21 cellular contexts compared by ENCODE assay signal in the genomic region with DNA sequence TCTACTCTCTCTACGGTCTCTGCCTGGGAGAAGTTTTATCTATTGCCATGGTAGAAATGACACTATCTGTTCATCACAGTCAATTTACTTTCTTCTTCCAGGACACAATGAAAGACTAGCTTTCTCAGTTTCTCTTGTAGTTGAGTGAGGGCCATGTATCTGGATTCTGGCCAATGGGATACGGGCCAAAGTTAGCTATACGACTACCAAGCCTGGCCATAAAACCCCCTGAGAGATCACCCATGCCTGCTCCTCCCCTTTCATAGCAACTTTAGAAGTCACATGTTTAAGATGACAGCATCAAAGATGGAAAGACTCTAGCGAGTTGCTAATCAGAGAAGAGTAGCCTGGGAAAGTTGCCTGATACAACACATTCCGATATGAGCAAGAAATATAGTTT. TPM values are rescaled to one million over a fixed set of nuclear protein-coding genes. Genes with fewer than 3 reads are reported as not detected.
DNase-seq lines count a peak whose midpoint lies in the region; ATAC-seq and TF ChIP-seq lines count a peak whose summit lies in the region.
"Had no signal": no experiment of that assay in that cellular context is flagged by ENCODE, and none has a peak within 500 bp of the region (broad histone marks: within the 10 kb centered on the region; RNA-seq: fewer than 3 reads in every experiment).

No MANE protein-coding gene starts in this region.

- H3K4me1 Mint-ChIP-seq in activated naive CD8-positive, alpha-beta T cell treated with anti-CD3 and anti-CD28 coated beads, Interleukin-2, amount 50 U/mL, for 24 hours: no peaks in the 10 kb centered on the region
- H3K4me1 Mint-ChIP-seq: CD14-positive monocyte had no signal

- H3K27ac Mint-ChIP-seq in activated naive CD8-positive, alpha-beta T cell treated with anti-CD3 and anti-CD28 coated beads, Interleukin-2, amount 50 U/mL, for 24 hours: no peak overlapping the region
- H3K27ac Mint-ChIP-seq: B cell; CD14-positive monocyte; CD4-positive, alpha-beta memory T cell; CD4-positive, CD25-positive, alpha-beta regulatory T cell; CD8-positive, alpha-beta memory T cell had no signal

- peak; percentile 66 for DNase-seq in BE2C
- peak; percentile 11 for DNase-seq in choroid plexus epithelial cell (ENCODE audit: low read depth)
- DNase-seq in fibroblast of the aortic adventitia (ENCODE audit: low read depth): peak; percentile 35
- DNase-seq in activated naive CD8-positive, alpha-beta T cell treated with anti-CD3 and anti-CD28 coated beads, Interleukin-2, amount 50 U/mL, for 24 hours: no peak
- DNase-seq: 8988T; AML-193; C1 segment of cervical spinal cord; Caco-2; Calu3; CD4-positive, alpha-beta memory T cell; CD4-positive, CD25-positive, alpha-beta regulatory T cell; CD8-positive, alpha-beta memory T cell; DMS79 treated with DMSO at 0.1 percent for 48 hours; GDM1 had no signal

- no peaks in the 10 kb centered on the region for H3K9me3 ChIP-seq in BE2C
- H3K9me3 ChIP-seq: Caco-2 had no signal

- H3K4me3 Mint-ChIP-seq in activated naive CD8-positive, alpha-beta T cell treated with anti-CD3 and anti-CD28 coated beads, Interleukin-2, amount 50 U/mL, for 24 hours: no peak overlapping the region
- H3K4me3 Mint-ChIP-seq: B cell; CD14-positive monocyte; CD4-positive, CD25-positive, alpha-beta regulatory T cell; CD8-positive, alpha-beta memory T cell had no signal

- TF ChIP-seq CTCF in BE2C (IDR thresholded peaks at IDR 0.05; ENCODE audit: low read depth, low read length) (no peak), choroid plexus epithelial cell (conservative IDR thresholded peaks at IDR 0.05; ENCODE audit: low read depth, low read length) (no peak), fibroblast of the aortic adventitia (IDR thresholded peaks at IDR 0.05; ENCODE audit: insufficient read depth, low read length) (no peak)

- ATAC-seq in HG03521 (IDR thresholded peaks at IDR 0.05; ENCODE audit: unreplicated experiment) (no peak), GM19455 (IDR thresholded peaks at IDR 0.05; ENCODE audit: unreplicated experiment) (no peak), HG03196 (IDR thresholded peaks at IDR 0.05; ENCODE audit: unreplicated experiment) (no peak)
- no peak for ATAC-seq in activated naive CD8-positive, alpha-beta T cell treated with anti-CD3 and anti-CD28 coated beads, Interleukin-2, amount 50 U/mL, for 24 hours
- ATAC-seq: GM12878 had no signal

- H3K4me3 ChIP-seq in BE2C (ENCODE audit: low read depth, low read length) (no peak overlapping the region), choroid plexus epithelial cell (ENCODE audit: low read depth, low read length) (no peak overlapping the region), fibroblast of the aortic adventitia (ENCODE audit: low read depth, low read length) (no peak overlapping the region)
- H3K4me3 ChIP-seq: BLaER1, GM12878 had no signal

- H3K27me3 Mint-ChIP-seq in activated naive CD8-positive, alpha-beta T cell treated with anti-CD3 and anti-CD28 coated beads, Interleukin-2, amount 50 U/mL, for 24 hours: no peaks in the 10 kb centered on the region
- H3K27me3 Mint-ChIP-seq: B cell; CD4-positive, alpha-beta memory T cell; CD4-positive, CD25-positive, alpha-beta regulatory T cell; CD8-positive, alpha-beta memory T cell had no signal

- H3K27me3 ChIP-seq in BE2C: no peaks in the 10 kb centered on the region
- H3K27me3 ChIP-seq: BLaER1 had no signal

- H3K36me3 Mint-ChIP-seq in activated naive CD8-positive, alpha-beta T cell treated with anti-CD3 and anti-CD28 coated beads, Interleukin-2, amount 50 U/mL, for 24 hours (ENCODE audit: low read depth): peaks cover 10% of the 10 kb centered on the region

- H3K4me1 ChIP-seq in BE2C: peaks cover 4% of the 10 kb centered on the region
- H3K4me1 ChIP-seq: BLaER1, Caco-2 had no signal

- H3K9me3 Mint-ChIP-seq in activated naive CD8-positive, alpha-beta T cell treated with anti-CD3 and anti-CD28 coated beads, Interleukin-2, amount 50 U/mL, for 24 hours: no peaks in the 10 kb centered on the region
- H3K9me3 Mint-ChIP-seq: CD4-positive, alpha-beta memory T cell; CD4-positive, CD25-positive, alpha-beta regulatory T cell; CD8-positive, alpha-beta memory T cell had no signal

- H3K36me3 ChIP-seq in BE2C: peaks cover under 1% of the 10 kb centered on the region; the same call in 1 of the 2 replicates

RNA-seq across cellular contexts. Expression of gene RNGTT, which starts 17.8 kb away (rescaled TPM):
- 10.3 TPM for polyA plus RNA-seq in BE2C (2012; ENCODE audit: insufficient read depth, insufficient read length, low read depth)
- 24.9 and 49.0 TPM in 2 replicates for total RNA-seq in fibroblast of the aortic adventitia (ENCODE audit: low replicate concordance)
